19 cellular contexts compared by ENCODE assay signal in the genomic region with DNA sequence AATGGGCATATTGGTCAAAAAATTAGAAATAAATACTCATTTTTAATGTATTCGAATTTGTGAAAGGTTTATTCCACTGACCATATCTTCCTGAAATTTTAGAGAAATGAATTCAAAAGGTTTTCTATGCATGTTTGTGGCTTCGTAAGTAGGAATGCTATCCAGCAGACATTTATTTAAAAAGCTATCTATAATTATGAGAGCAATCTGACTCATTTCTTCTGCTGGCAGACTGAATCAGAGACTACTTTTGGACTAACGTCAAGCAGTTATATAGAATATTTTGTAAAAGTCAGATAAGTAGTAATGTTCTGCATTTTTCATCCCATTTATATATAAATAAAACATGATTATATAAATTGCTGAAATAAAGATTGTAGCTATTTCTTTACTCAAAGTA.
DNase-seq lines count a peak whose midpoint lies in the region; ATAC-seq, FAIRE-seq and TF ChIP-seq lines count a peak whose summit lies in the region.
"Had no signal": no experiment of that assay in that cellular context is flagged by ENCODE, and none has a peak within 500 bp of the region (broad histone marks: within the 10 kb centered on the region; RNA-seq: fewer than 3 reads in every experiment).

No MANE protein-coding gene starts in this region.

- ATAC-seq in WTC11, result no peak
- no peak for ATAC-seq in HG02938 (IDR thresholded peaks at IDR 0.05; ENCODE audit: unreplicated experiment)
- ATAC-seq: activated T-cell treated with anti-CD3 and anti-CD28 coated beads, Interleukin-2, amount 50 U/mL, for 4 hours had no signal

- H3K27me3 Mint-ChIP-seq in WTC11 (ENCODE audit: low read depth), result no peaks in the 10 kb centered on the region
- H3K27me3 Mint-ChIP-seq: activated naive CD8-positive, alpha-beta T cell treated with anti-CD3 and anti-CD28 coated beads, Interleukin-2, amount 10 ng/mL, durations not matched to agents 7 days and 5 days had no signal

- TF ChIP-seq CTCF in cardiac fibroblast (IDR thresholded peaks at IDR 0.05; ENCODE audit: low read depth, low read length), result no peak
- no peak for TF ChIP-seq CTCF in WTC11 (IDR thresholded peaks at IDR 0.05)
- no peak for TF ChIP-seq CTCF in ascending aorta (IDR thresholded peaks at IDR 0.05)

- H3K9me3 Mint-ChIP-seq in WTC11, result no peaks in the 10 kb centered on the region
- H3K9me3 Mint-ChIP-seq: activated naive CD8-positive, alpha-beta T cell treated with anti-CD3 and anti-CD28 coated beads, Interleukin-2, amount 10 ng/mL, durations not matched to agents 7 days and 5 days; activated T-cell treated with anti-CD3 and anti-CD28 coated beads, Interleukin-2, amount 50 U/mL, for 4 hours; nephron had no signal

- no peaks in the 10 kb centered on the region for H3K9me3 ChIP-seq in ascending aorta
- H3K9me3 ChIP-seq: stomach had no signal

- no peak overlapping the region for H3K4me3 Mint-ChIP-seq in WTC11
- H3K4me3 Mint-ChIP-seq: activated naive CD8-positive, alpha-beta T cell treated with anti-CD3 and anti-CD28 coated beads, Interleukin-2, amount 10 ng/mL, durations not matched to agents 7 days and 5 days; activated T-cell treated with anti-CD3 and anti-CD28 coated beads, Interleukin-2, amount 50 U/mL, for 4 hours; immature natural killer cell; nephron had no signal

- intact Hi-C loops in ascending aorta (cut with DNase I), result no loop called here

- H3K4me1 ChIP-seq in ascending aorta, result no peaks in the 10 kb centered on the region
- H3K4me1 ChIP-seq: stomach had no signal

- H3K27ac ChIP-seq in ascending aorta, result no peak overlapping the region
- H3K27ac ChIP-seq: stomach had no signal

- no peaks in the 10 kb centered on the region for H3K36me3 ChIP-seq in ascending aorta
- H3K36me3 ChIP-seq: stomach had no signal

- FAIRE-seq in RCC 7860 (lab: Jason Lieb, UNC), result peak; percentile 75
- FAIRE-seq: urothelium cell line had no signal

- CTCF ChIA-PET in WTC11 (lab: Charles Lee), result interaction anchor here (0.8 kb wide), 1 partner anchor 589 kb away, joined by 3 read pairs; no protein-coding TSS in a partner anchor

- no peaks in the 10 kb centered on the region for H3K36me3 Mint-ChIP-seq in WTC11
- H3K36me3 Mint-ChIP-seq: activated naive CD8-positive, alpha-beta T cell treated with anti-CD3 and anti-CD28 coated beads, Interleukin-2, amount 10 ng/mL, durations not matched to agents 7 days and 5 days; immature natural killer cell had no signal

- no peak overlapping the region for H3K27ac Mint-ChIP-seq in WTC11
- H3K27ac Mint-ChIP-seq: activated naive CD8-positive, alpha-beta T cell treated with anti-CD3 and anti-CD28 coated beads, Interleukin-2, amount 10 ng/mL, durations not matched to agents 7 days and 5 days; immature natural killer cell; nephron had no signal

- H3K27me3 ChIP-seq in ascending aorta, result no peaks in the 10 kb centered on the region
- H3K27me3 ChIP-seq: stomach had no signal

- peak; percentile 17 for DNase-seq in Daoy (ENCODE audit: low read depth)
- peak; percentile 38 for DNase-seq in RCC 7860 (ENCODE audit: low spot score)
- DNase-seq in cardiac fibroblast (ENCODE audit: low read depth in 2 of 2), result peak; percentile 67 to 82
- peak; percentile 17 for DNase-seq in middle frontal gyrus (ENCODE audit: extremely low spot score, low spot score)
- no peak for DNase-seq in WTC11 (ENCODE audit: low spot score)
- DNase-seq in ascending aorta (ENCODE audit: low spot score in 2 of 2), result no peak
- DNase-seq in LoVo (ENCODE audit: low spot score), result no peak
- DNase-seq: activated CD4-positive, alpha-beta T cell treated with anti-CD3 and anti-CD28 coated beads, Interleukin-2, amount 50 U/mL, for 48 hours; activated naive CD8-positive, alpha-beta T cell treated with anti-CD3 and anti-CD28 coated beads, Interleukin-2, amount 10 ng/mL, durations not matched to agents 7 days and 5 days; activated T-cell treated with anti-CD3 and anti-CD28 coated beads, Interleukin-2, amount 50 U/mL, for 4 hours; immature natural killer cell; MM.1S; NCI-H187; NCI-H510A; stomach had no signal

- POLR2A ChIA-PET in WTC11 (lab: Charles Lee), result no interaction called here

- H3K4me3 ChIP-seq in cardiac fibroblast (replicated peaks in 1 of 2; ENCODE audit: low read depth in 2 of 2, low read length in 2 of 2), result no peak overlapping the region
- H3K4me3 ChIP-seq in ascending aorta, result no peak overlapping the region
- H3K4me3 ChIP-seq: lung, stomach had no signal

- H3K4me1 Mint-ChIP-seq in WTC11, result no peaks in the 10 kb centered on the region
- H3K4me1 Mint-ChIP-seq: activated naive CD8-positive, alpha-beta T cell treated with anti-CD3 and anti-CD28 coated beads, Interleukin-2, amount 10 ng/mL, durations not matched to agents 7 days and 5 days; immature natural killer cell; nephron had no signal

TF ChIP-seq in WTC11, 78 proteins besides CTCF, POLR2A, EP300 and RAD21 (continues in another document):
- no peak for TF ChIP-seq FOXJ3 (CRISPR knock-in tag; IDR thresholded peaks at IDR 0.05; ENCODE audit: borderline replicate concordance)
- no peak for TF ChIP-seq KAT7 (CRISPR knock-in tag; IDR thresholded peaks at IDR 0.05; ENCODE audit: borderline replicate concordance)
- no peak for TF ChIP-seq GABPB1 (CRISPR knock-in tag; IDR thresholded peaks at IDR 0.05)
- no peak for TF ChIP-seq GRHL2 (CRISPR knock-in tag; IDR thresholded peaks at IDR 0.05; ENCODE audit: insufficient replicate concordance, severe bottlenecking)
- TF ChIP-seq, protein P1, sequence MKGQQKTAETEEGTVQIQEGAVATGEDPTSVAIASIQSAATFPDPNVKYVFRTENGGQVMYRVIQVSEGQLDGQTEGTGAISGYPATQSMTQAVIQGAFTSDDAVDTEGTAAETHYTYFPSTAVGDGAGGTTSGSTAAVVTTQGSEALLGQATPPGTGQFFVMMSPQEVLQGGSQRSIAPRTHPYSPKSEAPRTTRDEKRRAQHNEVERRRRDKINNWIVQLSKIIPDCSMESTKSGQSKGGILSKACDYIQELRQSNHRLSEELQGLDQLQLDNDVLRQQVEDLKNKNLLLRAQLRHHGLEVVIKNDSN (CRISPR knock-in tag; IDR thresholded peaks at IDR 0.05), result no peak
- TF ChIP-seq ZNF263 (CRISPR knock-in tag; IDR thresholded peaks at IDR 0.05; ENCODE audit: low read depth), result no peak
- TF ChIP-seq TEAD1 (CRISPR knock-in tag; IDR thresholded peaks at IDR 0.05), result no peak
- TF ChIP-seq ZNF512 (CRISPR knock-in tag; IDR thresholded peaks at IDR 0.05; ENCODE audit: borderline replicate concordance), result no peak
- TF ChIP-seq NR1H2 (CRISPR knock-in tag; IDR thresholded peaks at IDR 0.05), result no peak
- no peak for TF ChIP-seq ZNF317 (CRISPR knock-in tag; IDR thresholded peaks at IDR 0.05; ENCODE audit: borderline replicate concordance, low read depth)
- no peak for TF ChIP-seq MYBL2 (CRISPR knock-in tag; IDR thresholded peaks at IDR 0.05)
- TF ChIP-seq NR2C2 (CRISPR knock-in tag; IDR thresholded peaks at IDR 0.05), result no peak
- TF ChIP-seq RELA (CRISPR knock-in tag; IDR thresholded peaks at IDR 0.05; ENCODE audit: borderline replicate concordance), result no peak
- no peak for TF ChIP-seq ELF4 (CRISPR knock-in tag; IDR thresholded peaks at IDR 0.05; ENCODE audit: low read depth)
- no peak for TF ChIP-seq E2F1 (CRISPR knock-in tag; IDR thresholded peaks at IDR 0.05)

Comparison
In these comparisons a context has a peak if more than half of its experiments do, and no peak if none do; other contexts are left out.
1. DNase-seq: peak in Daoy (single experiment), RCC 7860 (single experiment), cardiac fibroblast (2 of 2) and middle frontal gyrus (single experiment); none in WTC11 (single experiment), ascending aorta (0 of 2) and LoVo (single experiment).